Comparison of ENCODE assay signal across 16 cellular contexts in the genomic region with DNA sequence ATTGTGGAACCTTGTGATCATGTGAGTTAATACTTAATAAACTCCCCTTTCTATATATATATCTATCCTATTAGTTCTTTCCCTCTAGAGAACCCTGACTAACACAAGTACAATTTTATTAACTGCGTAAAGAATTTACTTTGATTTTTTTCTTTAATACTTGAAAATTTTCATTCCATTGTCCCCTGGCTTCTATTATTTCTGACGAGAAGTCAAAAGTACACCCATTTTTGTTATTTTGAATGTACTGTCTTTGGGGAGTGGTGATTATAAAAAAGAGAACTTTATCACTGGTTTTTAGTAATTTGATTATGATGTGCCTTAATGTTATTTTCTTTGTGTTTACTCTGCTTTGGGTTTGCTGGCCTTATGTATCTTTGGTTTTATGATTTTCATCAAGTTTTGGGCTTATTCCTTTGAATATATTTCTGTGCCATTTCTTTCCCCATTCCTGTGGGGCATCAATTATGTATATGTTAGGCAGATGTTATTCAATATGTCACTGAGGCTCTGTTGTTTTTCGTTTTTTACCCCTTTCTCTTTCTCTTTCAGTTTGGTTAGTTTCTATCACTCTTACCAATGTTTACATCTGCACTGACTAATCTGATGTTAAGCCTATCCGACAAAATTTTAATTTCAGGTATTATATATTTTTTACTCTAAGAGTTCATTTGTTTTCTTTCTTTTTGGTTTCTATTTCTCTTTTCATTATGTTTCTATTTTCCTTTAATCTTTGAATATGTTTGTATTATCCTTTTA.
A peak's percentile ranks its signal among the peaks of the same experiment; 100 is the strongest.
DNase-seq lines count a peak whose midpoint lies in the region; ATAC-seq and TF ChIP-seq lines count a peak whose summit lies in the region.
"Had no signal": no experiment of that assay in that cellular context is flagged by ENCODE, and none has a peak within 500 bp of the region (broad histone marks: within the 10 kb centered on the region; RNA-seq: fewer than 3 reads in every experiment).

No MANE protein-coding gene starts in this region.

- peaks cover 17% of the 10 kb centered on the region for H3K4me1 ChIP-seq in MM.1S (ENCODE audit: low read length)
- H3K4me1 ChIP-seq: A549 had no signal

- H4K20me1 ChIP-seq in MM.1S (ENCODE audit: insufficient read depth, low read length) = no peaks in the 10 kb centered on the region

- H3K27ac ChIP-seq in MM.1S (ENCODE audit: low read length) = no peak overlapping the region
- H3K27ac ChIP-seq: A549, C4-2B, HL-60 had no signal

- no peak for ATAC-seq in activated CD8-positive, alpha-beta memory T cell treated with anti-CD3 and anti-CD28 coated beads, Interleukin-2, amount 10 ng/mL, durations not matched to agents 7 days and 5 days
- ATAC-seq in activated T-helper 17 cell treated with anti-CD3 and anti-CD28 coated beads, Interleukin-2, amount 50 U/mL, for 72 hours (replicated peaks) = peak; percentile 28
- no peak for ATAC-seq in left colon
- ATAC-seq: A549; CD8-positive, alpha-beta T cell had no signal

- peaks cover 12% of the 10 kb centered on the region for H3K4me1 Mint-ChIP-seq in activated CD8-positive, alpha-beta memory T cell treated with anti-CD3 and anti-CD28 coated beads, Interleukin-2, amount 10 ng/mL, durations not matched to agents 7 days and 5 days
- H3K4me1 Mint-ChIP-seq in activated T-helper 17 cell treated with anti-CD3 and anti-CD28 coated beads, Interleukin-2, amount 50 U/mL, for 72 hours = no peaks in the 10 kb centered on the region
- peaks cover 5% of the 10 kb centered on the region for H3K4me1 Mint-ChIP-seq in activated T-helper 1 cell treated with anti-CD3 and anti-CD28 coated beads, Interleukin-12 subunit alpha, Interleukin-12 subunit beta, Interleukin-2, Interleukin-4 antibody, amounts not matched to agents 30 ng/mL and 10 ng/mL and 1 ng/mL, durations not matched to agents 14 hours and 24 hours and 36 hours (ENCODE audit: low read depth)

- no peaks in the 10 kb centered on the region for H3K79me2 ChIP-seq in MM.1S (ENCODE audit: low read length)

- H3K4me3 Mint-ChIP-seq in activated CD8-positive, alpha-beta memory T cell treated with anti-CD3 and anti-CD28 coated beads, Interleukin-2, amount 10 ng/mL, durations not matched to agents 7 days and 5 days = peak overlapping the region; percentile 32
- no peak overlapping the region for H3K4me3 Mint-ChIP-seq in activated T-helper 17 cell treated with anti-CD3 and anti-CD28 coated beads, Interleukin-2, amount 50 U/mL, for 72 hours
- H3K4me3 Mint-ChIP-seq in activated T-helper 1 cell treated with anti-CD3 and anti-CD28 coated beads, Interleukin-12 subunit alpha, Interleukin-12 subunit beta, Interleukin-2, Interleukin-4 antibody, amounts not matched to agents 30 ng/mL and 10 ng/mL and 1 ng/mL, durations not matched to agents 14 hours and 24 hours and 36 hours = no peak overlapping the region
- H3K4me3 Mint-ChIP-seq: CD8-positive, alpha-beta T cell; HFFc6 had no signal

- no peaks in the 10 kb centered on the region for H3K36me3 ChIP-seq in MM.1S (replicated peaks; ENCODE audit: insufficient read depth, low read length)
- H3K36me3 ChIP-seq: BE2C had no signal

- no peaks in the 10 kb centered on the region for H3K9me3 ChIP-seq in MM.1S (replicated peaks; ENCODE audit: insufficient read depth, low read length)
- H3K9me3 ChIP-seq: BE2C had no signal

- H3K36me3 Mint-ChIP-seq in activated CD8-positive, alpha-beta memory T cell treated with anti-CD3 and anti-CD28 coated beads, Interleukin-2, amount 10 ng/mL, durations not matched to agents 7 days and 5 days = peaks cover 8% of the 10 kb centered on the region
- no peaks in the 10 kb centered on the region for H3K36me3 Mint-ChIP-seq in activated T-helper 17 cell treated with anti-CD3 and anti-CD28 coated beads, Interleukin-2, amount 50 U/mL, for 72 hours (ENCODE audit: low read depth)
- H3K36me3 Mint-ChIP-seq in activated T-helper 1 cell treated with anti-CD3 and anti-CD28 coated beads, Interleukin-12 subunit alpha, Interleukin-12 subunit beta, Interleukin-2, Interleukin-4 antibody, amounts not matched to agents 30 ng/mL and 10 ng/mL and 1 ng/mL, durations not matched to agents 14 hours and 24 hours and 36 hours (ENCODE audit: low read depth) = no peaks in the 10 kb centered on the region

- no peaks in the 10 kb centered on the region for H3K27me3 ChIP-seq in MM.1S (replicated peaks; ENCODE audit: insufficient read depth, low read length)
- H3K27me3 ChIP-seq: BE2C had no signal

- no peaks in the 10 kb centered on the region for H3F3A ChIP-seq in MM.1S (ENCODE audit: insufficient read depth, low read length)

- H3K9ac ChIP-seq in MM.1S (ENCODE audit: low read length) = no peak overlapping the region

- H3K4me3 ChIP-seq in MM.1S (ENCODE audit: low read length) = no peak overlapping the region
- H3K4me3 ChIP-seq: A549 had no signal

- no peak overlapping the region for H2AFZ ChIP-seq in MM.1S (ENCODE audit: low read length)

- intact Hi-C loops in activated T-helper 1 cell treated with anti-CD3 and anti-CD28 coated beads, Interleukin-12 subunit alpha, Interleukin-12 subunit beta, Interleukin-2, Interleukin-4 antibody, amounts not matched to agents 30 ng/mL and 10 ng/mL and 1 ng/mL, durations not matched to agents 14 hours and 24 hours and 36 hours (cut with micrococcal nuclease) = no loop called here
- intact Hi-C loops in left colon (cut with DNase I, micrococcal nuclease) = no loop called here

- CTCF ChIA-PET in activated CD8-positive, alpha-beta memory T cell treated with anti-CD3 and anti-CD28 coated beads, Interleukin-2, amount 10 ng/mL, durations not matched to agents 7 days and 5 days (lab: Charles Lee) = no interaction called here

- peaks cover 3% of the 10 kb centered on the region for H3K9me3 Mint-ChIP-seq in activated CD8-positive, alpha-beta memory T cell treated with anti-CD3 and anti-CD28 coated beads, Interleukin-2, amount 10 ng/mL, durations not matched to agents 7 days and 5 days (ENCODE audit: low read depth)
- H3K9me3 Mint-ChIP-seq in activated T-helper 17 cell treated with anti-CD3 and anti-CD28 coated beads, Interleukin-2, amount 50 U/mL, for 72 hours = no peaks in the 10 kb centered on the region
- H3K9me3 Mint-ChIP-seq in activated T-helper 1 cell treated with anti-CD3 and anti-CD28 coated beads, Interleukin-12 subunit alpha, Interleukin-12 subunit beta, Interleukin-2, Interleukin-4 antibody, amounts not matched to agents 30 ng/mL and 10 ng/mL and 1 ng/mL, durations not matched to agents 14 hours and 24 hours and 36 hours = peaks cover 7% of the 10 kb centered on the region

- DNase-seq in activated CD8-positive, alpha-beta memory T cell treated with anti-CD3 and anti-CD28 coated beads, Interleukin-2, amount 10 ng/mL, durations not matched to agents 7 days and 5 days = no peak
- no peak for DNase-seq in activated CD8-positive, alpha-beta memory T cell treated with anti-CD3 and anti-CD28 coated beads for 24 hours
- peak; percentile 22 for DNase-seq in MM.1S
- DNase-seq in activated T-helper 1 cell treated with anti-CD3 and anti-CD28 coated beads, Interleukin-12 subunit alpha, Interleukin-12 subunit beta, Interleukin-2, Interleukin-4 antibody, amounts not matched to agents 30 ng/mL and 10 ng/mL and 1 ng/mL, durations not matched to agents 14 hours and 24 hours and 36 hours (ENCODE audit: low spot score) = no peak
- DNase-seq in left colon = no peak
- DNase-seq: BE2C; CD8-positive, alpha-beta T cell; COR-L47; DND-41; GF-D8; HCEC 1CT; HFFc6 had no signal

- H3K27me3 Mint-ChIP-seq in activated CD8-positive, alpha-beta memory T cell treated with anti-CD3 and anti-CD28 coated beads, Interleukin-2, amount 10 ng/mL, durations not matched to agents 7 days and 5 days = no peaks in the 10 kb centered on the region
- no peaks in the 10 kb centered on the region for H3K27me3 Mint-ChIP-seq in activated T-helper 17 cell treated with anti-CD3 and anti-CD28 coated beads, Interleukin-2, amount 50 U/mL, for 72 hours
- peaks cover 2% of the 10 kb centered on the region for H3K27me3 Mint-ChIP-seq in activated T-helper 1 cell treated with anti-CD3 and anti-CD28 coated beads, Interleukin-12 subunit alpha, Interleukin-12 subunit beta, Interleukin-2, Interleukin-4 antibody, amounts not matched to agents 30 ng/mL and 10 ng/mL and 1 ng/mL, durations not matched to agents 14 hours and 24 hours and 36 hours (ENCODE audit: insufficient read depth)

- no peaks in the 10 kb centered on the region for H3K9me2 ChIP-seq in MM.1S (replicated peaks; ENCODE audit: insufficient read depth, low read length)

- peak overlapping the region; percentile 67 for H3K4me2 ChIP-seq in MM.1S (ENCODE audit: low read depth, low read length)
- H3K4me2 ChIP-seq: A549 had no signal

- no peak for TF ChIP-seq CTCF in MM.1S (IDR thresholded peaks at IDR 0.05; ENCODE audit: low read length)

- peak overlapping the region; percentile 76 for H3K27ac Mint-ChIP-seq in activated CD8-positive, alpha-beta memory T cell treated with anti-CD3 and anti-CD28 coated beads, Interleukin-2, amount 10 ng/mL, durations not matched to agents 7 days and 5 days
- no peak overlapping the region for H3K27ac Mint-ChIP-seq in activated T-helper 17 cell treated with anti-CD3 and anti-CD28 coated beads, Interleukin-2, amount 50 U/mL, for 72 hours
- H3K27ac Mint-ChIP-seq in activated T-helper 1 cell treated with anti-CD3 and anti-CD28 coated beads, Interleukin-12 subunit alpha, Interleukin-12 subunit beta, Interleukin-2, Interleukin-4 antibody, amounts not matched to agents 30 ng/mL and 10 ng/mL and 1 ng/mL, durations not matched to agents 14 hours and 24 hours and 36 hours = no peak overlapping the region
- H3K27ac Mint-ChIP-seq: CD8-positive, alpha-beta T cell; HFFc6 had no signal
